14 cellular contexts compared by ENCODE assay signal in genomic region chr6:134420638-134421181, GRCh38.
A peak's percentile ranks its signal among the peaks of the same experiment; 100 is the strongest.
DNase-seq lines count a peak whose midpoint lies in the region; ATAC-seq and TF ChIP-seq lines count a peak whose summit lies in the region.
"Had no signal": no experiment of that assay in that cellular context is flagged by ENCODE, and none has a peak within 500 bp of the region (broad histone marks: within the 10 kb centered on the region; RNA-seq: fewer than 3 reads in every experiment).

No MANE protein-coding gene starts in this region.

- H3K27me3 ChIP-seq in upper lobe of right lung: no peaks in the 10 kb centered on the region
- H3K27me3 ChIP-seq: transverse colon had no signal

- no peaks in the 10 kb centered on the region for H3K4me1 ChIP-seq in upper lobe of right lung

- H3K9me3 ChIP-seq in upper lobe of right lung: no peaks in the 10 kb centered on the region
- H3K9me3 ChIP-seq: transverse colon had no signal

- ATAC-seq in upper lobe of right lung: peak; percentile 42
- ATAC-seq in HG03196 (IDR thresholded peaks at IDR 0.05; ENCODE audit: unreplicated experiment): no peak
- no peak for ATAC-seq in left colon
- ATAC-seq: naive thymus-derived CD8-positive, alpha-beta T cell had no signal

- in situ Hi-C loops in astrocyte of the spinal cord (cut with HindIII; ENCODE audit: low sequenced_read_pairs): no loop called here

- H3K4me3 ChIP-seq in astrocyte of the spinal cord (ENCODE audit: low read depth, low read length) (no peak overlapping the region), upper lobe of right lung (no peak overlapping the region)
- H3K4me3 ChIP-seq: transverse colon had no signal

- intact Hi-C loops in upper lobe of right lung (cut with DNase I): no loop called here
- intact Hi-C loops in left colon (cut with DNase I, micrococcal nuclease): no loop called here

- H3K27ac ChIP-seq in upper lobe of right lung: no peak overlapping the region
- H3K27ac ChIP-seq: 22Rv1, transverse colon, VCaP had no signal

- TF ChIP-seq CTCF in astrocyte of the spinal cord (IDR thresholded peaks at IDR 0.05; ENCODE audit: low read depth, low read length) (no peak), upper lobe of right lung (IDR thresholded peaks at IDR 0.05) (no peak)

- H3K36me3 ChIP-seq in upper lobe of right lung: no peaks in the 10 kb centered on the region
- H3K36me3 ChIP-seq: transverse colon had no signal

- DNase-seq in DMS53 (lab: John Stamatoyannopoulos, UW) (peak; percentile 36), DMS53 treated with DMSO at 0.1 percent for 48 hours (lab: John Stamatoyannopoulos, UW; ENCODE audit: unreplicated experiment) (no peak), astrocyte of the spinal cord (ENCODE audit: low read depth, low spot score) (peak; percentile 70), hepatic stellate cell (ENCODE audit: low spot score) (peak; percentile 50), upper lobe of right lung (no peak), T-helper 2 cell (no peak), left colon (no peak)
- DNase-seq: DMS79; MM.1S; naive thymus-derived CD8-positive, alpha-beta T cell; transverse colon had no signal

Comparison
In these comparisons a context has a peak if more than half of its experiments do, and no peak if none do; other contexts are left out.
1. DNase-seq: peak in DMS53 (single experiment), astrocyte of the spinal cord (single experiment) and hepatic stellate cell (single experiment); none in DMS53 treated with DMSO at 0.1 percent for 48 hours (single experiment), upper lobe of right lung (single experiment), T-helper 2 cell (0 of 5) and left colon (0 of 2).